In genomic region chr21:32861871-32862270, GRCh38 we compare ENCODE assay signal across 16 cellular contexts.
"Had no signal": no experiment of that assay in that cellular context is flagged by ENCODE, and none has a peak within 500 bp of the region (broad histone marks: within the 10 kb centered on the region; RNA-seq: fewer than 3 reads in every experiment).

No MANE protein-coding gene starts in this region.

- H3K4me1 Mint-ChIP-seq: activated CD4-positive, alpha-beta memory T cell treated with anti-CD3 and anti-CD28 coated beads, Interleukin-2, amount 10 ng/mL, durations not matched to agents 7 days and 5 days; activated CD4-positive, alpha-beta T cell treated with anti-CD3 and anti-CD28 coated beads for 36 hours; activated naive CD8-positive, alpha-beta T cell treated with anti-CD3 and anti-CD28 coated beads, Interleukin-2, amount 10 ng/mL, durations not matched to agents 7 days and 5 days had no signal

- H2AFZ ChIP-seq: neural progenitor cell had no signal

- ATAC-seq: activated CD4-positive, alpha-beta T cell treated with anti-CD3 and anti-CD28 coated beads for 36 hours; left ventricle myocardium superior; pancreas had no signal

- H3K9me3 ChIP-seq: pancreas, transverse colon had no signal

- H3K4me1 ChIP-seq: heart right ventricle, neural progenitor cell, pancreas, transverse colon had no signal

- H3K4me3 ChIP-seq: cardiac muscle cell, heart right ventricle, neural progenitor cell, pancreas, SK-N-MC, transverse colon had no signal

- H3K4me3 Mint-ChIP-seq: activated CD4-positive, alpha-beta memory T cell treated with anti-CD3 and anti-CD28 coated beads, Interleukin-2, amount 10 ng/mL, durations not matched to agents 7 days and 5 days; activated CD4-positive, alpha-beta T cell treated with anti-CD3 and anti-CD28 coated beads for 36 hours; activated naive CD8-positive, alpha-beta T cell treated with anti-CD3 and anti-CD28 coated beads, Interleukin-2, amount 10 ng/mL, durations not matched to agents 7 days and 5 days; neural progenitor cell had no signal

- H3K36me3 ChIP-seq: cardiac muscle cell, heart right ventricle, neural progenitor cell, pancreas, transverse colon had no signal

- DNase-seq: activated CD4-positive, alpha-beta memory T cell treated with anti-CD3 and anti-CD28 coated beads, Interleukin-2, amount 10 ng/mL, durations not matched to agents 7 days and 5 days; activated CD4-positive, alpha-beta T cell treated with anti-CD3 and anti-CD28 coated beads for 36 hours; activated naive CD8-positive, alpha-beta T cell treated with anti-CD3 and anti-CD28 coated beads, Interleukin-2, amount 10 ng/mL, durations not matched to agents 7 days and 5 days; foreskin melanocyte; heart right ventricle; kidney; left ventricle myocardium superior; pancreas; stimulated activated CD4-positive, alpha-beta T cell treated with anti-CD3 and anti-CD28 coated beads, Interleukin-15, amount 100 ng/mL, for 24 hours; stimulated activated CD4-positive, alpha-beta T cell treated with anti-CD3 and anti-CD28 coated beads, Interleukin-4, amount 100 ng/mL, for 4 hours; T-helper 1 cell; transverse colon had no signal

- H3K36me3 Mint-ChIP-seq: neural progenitor cell had no signal

- H3K27ac Mint-ChIP-seq: activated CD4-positive, alpha-beta memory T cell treated with anti-CD3 and anti-CD28 coated beads, Interleukin-2, amount 10 ng/mL, durations not matched to agents 7 days and 5 days; activated CD4-positive, alpha-beta T cell treated with anti-CD3 and anti-CD28 coated beads for 36 hours; activated naive CD8-positive, alpha-beta T cell treated with anti-CD3 and anti-CD28 coated beads, Interleukin-2, amount 10 ng/mL, durations not matched to agents 7 days and 5 days; neural progenitor cell had no signal

- H3K27ac ChIP-seq: cardiac muscle cell, heart right ventricle, neural progenitor cell, pancreas, SK-N-MC, transverse colon, VCaP had no signal

- H3K9ac ChIP-seq: neural progenitor cell had no signal

- H3K27me3 ChIP-seq: cardiac muscle cell, neural progenitor cell had no signal

- H3K4me2 ChIP-seq: neural progenitor cell had no signal
